1 cellular context compared by ENCODE assay signal in the genomic region with DNA sequence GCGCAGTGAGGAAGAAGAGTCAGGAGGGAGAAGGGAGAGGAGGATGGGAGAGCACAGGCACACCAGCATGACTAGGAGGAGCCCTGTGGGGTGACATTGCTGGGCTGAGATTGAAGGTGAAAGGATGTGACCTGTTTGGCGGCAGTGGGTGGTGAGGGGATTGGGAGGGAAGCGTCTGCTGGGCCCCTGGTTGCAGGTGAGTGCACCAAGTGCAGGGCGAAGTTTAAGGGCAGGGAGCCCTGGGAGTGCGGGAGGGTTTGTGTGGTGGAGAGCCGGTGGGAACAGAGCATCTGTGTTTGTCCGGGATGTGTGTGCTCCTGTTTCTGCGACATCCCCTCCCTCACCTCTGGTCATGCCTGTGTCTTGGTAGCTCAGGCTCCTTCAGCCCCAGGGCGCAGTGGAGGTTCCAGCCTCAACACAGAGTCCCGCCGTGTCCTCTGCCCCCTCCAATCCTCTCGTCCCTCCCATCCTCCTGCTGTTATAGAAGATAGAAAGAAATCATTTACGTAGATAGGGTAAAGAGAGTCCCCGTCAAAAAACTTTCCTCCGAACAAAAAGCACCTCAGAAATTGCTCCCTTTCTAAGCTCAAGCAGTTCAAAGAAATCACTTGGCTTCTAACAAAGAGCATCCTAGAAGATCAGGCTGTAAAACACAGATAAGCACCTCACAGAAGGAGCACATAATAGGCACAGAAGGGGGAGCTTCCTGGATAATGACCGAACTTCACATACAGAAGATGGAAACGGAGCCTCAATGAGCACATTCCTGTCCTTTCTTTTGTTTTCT.
TF ChIP-seq lines count a peak whose summit lies in the region.

No MANE protein-coding gene starts in this region.

TF ChIP-seq in K562, 482 proteins besides CTCF, POLR2A, EP300 and RAD21:
- TF ChIP-seq ZNF77 (CRISPR knock-in tag; IDR thresholded peaks at IDR 0.05) (no peak), MCM3 (IDR thresholded peaks at IDR 0.05) (peak; percentile 42; the same call in 1 of the 2 replicates)
